Comparison of ENCODE assay signal across 13 cellular contexts in the genomic region with DNA sequence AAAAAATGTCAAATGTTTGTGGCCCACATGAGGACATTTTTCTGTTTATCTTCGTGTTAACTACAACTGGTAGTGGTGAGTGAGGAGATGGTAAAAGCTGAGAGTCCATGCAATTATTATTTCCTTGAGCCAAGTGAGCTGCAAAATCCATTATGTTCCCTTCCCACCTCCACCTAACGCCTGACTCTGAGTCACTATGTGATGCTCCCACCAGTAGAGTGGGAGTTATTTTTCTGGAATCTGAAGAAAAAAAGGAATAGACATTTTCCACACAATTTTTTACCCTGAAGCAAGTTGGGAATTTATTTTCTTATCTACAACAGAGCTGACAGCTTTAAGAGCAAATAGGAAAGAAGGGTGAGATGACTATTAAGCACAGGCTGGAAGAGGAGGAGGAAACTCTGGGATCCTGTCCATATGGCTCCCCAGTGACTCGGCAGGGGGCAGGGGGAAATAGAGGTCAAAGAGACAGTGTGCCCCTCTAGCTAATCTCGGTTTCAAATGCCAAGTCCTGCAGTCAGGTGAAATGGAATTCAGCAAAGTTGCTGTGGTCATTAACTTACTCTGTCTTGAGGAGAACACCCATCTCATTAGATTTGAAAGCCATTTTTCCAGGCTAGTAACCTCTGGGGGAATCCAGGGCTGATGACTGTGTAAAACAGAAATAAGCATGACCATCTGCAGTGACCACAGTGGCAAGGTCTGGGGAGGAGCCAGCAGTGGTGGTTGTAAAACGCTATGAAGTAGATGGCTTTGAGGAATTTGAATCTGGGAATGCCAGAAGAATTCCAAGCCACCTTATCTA.
DNase-seq lines count a peak whose midpoint lies in the region; ATAC-seq, FAIRE-seq and TF ChIP-seq lines count a peak whose summit lies in the region.
"Had no signal": no experiment of that assay in that cellular context is flagged by ENCODE, and none has a peak within 500 bp of the region (broad histone marks: within the 10 kb centered on the region; RNA-seq: fewer than 3 reads in every experiment).

No MANE protein-coding gene starts in this region.

- ATAC-seq in effector memory CD8-positive, alpha-beta T cell (replicated peaks), result no peak
- ATAC-seq in naive thymus-derived CD8-positive, alpha-beta T cell, result no peak
- no peak for ATAC-seq in GM19467 (IDR thresholded peaks at IDR 0.05; ENCODE audit: unreplicated experiment)

- WGBS in stomach, 5 donors, result 21 to 32% (median 24%) methylated on average over 5 of the region's 5 CpGs

- H4K20me1 ChIP-seq in neural progenitor cell (ENCODE audit: low read depth), result no peaks in the 10 kb centered on the region

- H3K9me3 ChIP-seq in neural progenitor cell (ENCODE audit: low read depth) (no peaks in the 10 kb centered on the region), stomach (no peaks in the 10 kb centered on the region)
- H3K9me3 ChIP-seq: colonic mucosa had no signal

- no peak overlapping the region for H3K27ac Mint-ChIP-seq in neural progenitor cell
- H3K27ac Mint-ChIP-seq in effector memory CD8-positive, alpha-beta T cell, result no peak overlapping the region
- no peak overlapping the region for H3K27ac Mint-ChIP-seq in naive thymus-derived CD8-positive, alpha-beta T cell
- H3K27ac Mint-ChIP-seq: stimulated activated naive CD8-positive, alpha-beta T cell treated with anti-CD3 and anti-CD28 coated beads, Interleukin-15, Interleukin-2, amounts not matched to agents 100 ng/mL and 50 ng/mL, for 24 hours had no signal

- TF ChIP-seq CTCF in neural progenitor cell (IDR thresholded peaks at IDR 0.05) (no peak), stomach (IDR thresholded peaks at IDR 0.05) (no peak)

- peaks cover 2% of the 10 kb centered on the region for H3K27me3 Mint-ChIP-seq in neural progenitor cell (ENCODE audit: insufficient read depth, low read depth)
- peaks cover 0 to 6% of the 10 kb centered on the region in 2 donors for H3K27me3 Mint-ChIP-seq in effector memory CD8-positive, alpha-beta T cell
- H3K27me3 Mint-ChIP-seq in naive thymus-derived CD8-positive, alpha-beta T cell, result peaks cover 0 to 4% (median 0%) of the 10 kb centered on the region in 5 donors

- no peak for TF ChIP-seq EP300 in stomach (IDR thresholded peaks at IDR 0.05)

- H3K4me3 ChIP-seq in neural progenitor cell (no peak overlapping the region), stomach (no peak overlapping the region)
- H3K4me3 ChIP-seq: colonic mucosa had no signal

- peak overlapping the region; percentile 5 for H3K4me2 ChIP-seq in neural progenitor cell

- POLR2A ChIA-PET in naive thymus-derived CD8-positive, alpha-beta T cell (lab: Charles Lee), result no interaction called here

- peaks cover 5% of the 10 kb centered on the region for H3K36me3 Mint-ChIP-seq in neural progenitor cell
- no peaks in the 10 kb centered on the region for H3K36me3 Mint-ChIP-seq in effector memory CD8-positive, alpha-beta T cell (ENCODE audit: insufficient read depth)
- H3K36me3 Mint-ChIP-seq in naive thymus-derived CD8-positive, alpha-beta T cell, result no peaks in the 10 kb centered on the region
- H3K36me3 Mint-ChIP-seq: CD14-positive monocyte had no signal

- peak; percentile 67 for DNase-seq in Daoy (ENCODE audit: low read depth)
- DNase-seq in NCI-H2227 (lab: John Stamatoyannopoulos, UW; ENCODE audit: unreplicated experiment), result peak; percentile 51
- peak; percentile 9 for DNase-seq in neural progenitor cell (ENCODE audit: low spot score)
- no peak for DNase-seq in effector memory CD8-positive, alpha-beta T cell
- no peak for DNase-seq in naive thymus-derived CD8-positive, alpha-beta T cell
- DNase-seq in stomach, result no peak
- DNase-seq: colonic mucosa; NCI-H187 treated with DMSO at 0.1 percent for 48 hours; stimulated activated CD4-positive, alpha-beta T cell treated with anti-CD3 and anti-CD28 coated beads, Interleukin-2, amount 100 ng/mL, for 24 hours had no signal

- H3K36me3 ChIP-seq in neural progenitor cell, result no peaks in the 10 kb centered on the region
- H3K36me3 ChIP-seq in stomach, result no peaks in the 10 kb centered on the region
- H3K36me3 ChIP-seq: colonic mucosa had no signal

- H3K4me3 Mint-ChIP-seq in neural progenitor cell, result no peak overlapping the region
- H3K4me3 Mint-ChIP-seq in effector memory CD8-positive, alpha-beta T cell, result no peak overlapping the region
- no peak overlapping the region for H3K4me3 Mint-ChIP-seq in naive thymus-derived CD8-positive, alpha-beta T cell
- H3K4me3 Mint-ChIP-seq: CD14-positive monocyte; stimulated activated naive CD8-positive, alpha-beta T cell treated with anti-CD3 and anti-CD28 coated beads, Interleukin-15, Interleukin-2, amounts not matched to agents 100 ng/mL and 50 ng/mL, for 24 hours had no signal

- peaks cover 7% of the 10 kb centered on the region for H3K9me3 Mint-ChIP-seq in neural progenitor cell
- no peaks in the 10 kb centered on the region for H3K9me3 Mint-ChIP-seq in effector memory CD8-positive, alpha-beta T cell
- peaks cover 0 to 2% (median 0%) of the 10 kb centered on the region in 9 donors for H3K9me3 Mint-ChIP-seq in naive thymus-derived CD8-positive, alpha-beta T cell
- H3K9me3 Mint-ChIP-seq: stimulated activated naive CD8-positive, alpha-beta T cell treated with anti-CD3 and anti-CD28 coated beads, Interleukin-15, Interleukin-2, amounts not matched to agents 100 ng/mL and 50 ng/mL, for 24 hours had no signal

- H2AFZ ChIP-seq in neural progenitor cell (replicated peaks), result no peak overlapping the region

- H3K27me3 ChIP-seq in neural progenitor cell (no peaks in the 10 kb centered on the region), stomach (no peaks in the 10 kb centered on the region)
- H3K27me3 ChIP-seq: colonic mucosa had no signal

- H3K27ac ChIP-seq in neural progenitor cell, result no peak overlapping the region
- H3K27ac ChIP-seq in stomach, result no peak overlapping the region
- H3K27ac ChIP-seq: colonic mucosa had no signal

- H3K4me1 Mint-ChIP-seq in neural progenitor cell, result peaks cover 40% of the 10 kb centered on the region
- H3K4me1 Mint-ChIP-seq in effector memory CD8-positive, alpha-beta T cell (ENCODE audit: low read depth in 2 of 2), result no peaks in the 10 kb centered on the region
- H3K4me1 Mint-ChIP-seq in naive thymus-derived CD8-positive, alpha-beta T cell, result no peaks in the 10 kb centered on the region
- H3K4me1 Mint-ChIP-seq: CD14-positive monocyte had no signal

- FAIRE-seq in endometrium (lab: Jason Lieb, UNC), result peak; percentile 86

- intact Hi-C loops in stomach (cut with DNase I; ENCODE audit: low total_unique reads), result no loop called here

- peaks cover 14% of the 10 kb centered on the region for H3F3A ChIP-seq in neural progenitor cell (ENCODE audit: low read depth)

- no peak overlapping the region for H3K9ac ChIP-seq in neural progenitor cell

- H3K4me1 ChIP-seq in neural progenitor cell, result peaks cover 40% of the 10 kb centered on the region
- peaks cover 0 to 8% (median 0%) of the 10 kb centered on the region in 4 donors for H3K4me1 ChIP-seq in stomach
- H3K4me1 ChIP-seq: colonic mucosa had no signal

- no peaks in the 10 kb centered on the region for H3K79me2 ChIP-seq in neural progenitor cell (ENCODE audit: low read depth)

- no peak for TF ChIP-seq POLR2A in stomach (IDR thresholded peaks at IDR 0.05)

Comparison
In these comparisons a context has a peak if more than half of its experiments do, and no peak if none do; other contexts are left out.
1. DNase-seq: peak in Daoy (single experiment), NCI-H2227 (single experiment) and neural progenitor cell (single experiment); none in effector memory CD8-positive, alpha-beta T cell (0 of 3), naive thymus-derived CD8-positive, alpha-beta T cell (0 of 10) and stomach (single experiment).